10 cellular contexts compared by ENCODE assay signal in genomic region chr5:16784843-16785791, GRCh38.
DNase-seq lines count a peak whose midpoint lies in the region; ATAC-seq, FAIRE-seq and TF ChIP-seq lines count a peak whose summit lies in the region.
"Had no signal": no experiment of that assay in that cellular context is flagged by ENCODE, and none has a peak within 500 bp of the region (broad histone marks: within the 10 kb centered on the region; RNA-seq: fewer than 3 reads in every experiment).

No MANE protein-coding gene starts in this region.

- H3K9me3 ChIP-seq in tibial nerve: no peaks in the 10 kb centered on the region
- H3K9me3 ChIP-seq in HepG2 (ENCODE audit: low read length): no peaks in the 10 kb centered on the region
- H3K9me3 ChIP-seq: neutrophil had no signal

- no peak overlapping the region for H3K4me2 ChIP-seq in HepG2 (ENCODE audit: low read depth, low read length)

- H4K20me1 ChIP-seq in HepG2 (ENCODE audit: insufficient read depth, low read length): no peaks in the 10 kb centered on the region

- H2AFZ ChIP-seq in HepG2 (ENCODE audit: low read length): no peak overlapping the region

- no peak for TF ChIP-seq POLR2A in tibial nerve (IDR thresholded peaks at IDR 0.05)
- TF ChIP-seq POLR2A in HepG2 (IDR thresholded peaks at IDR 0.05; ENCODE audit: insufficient read depth in 1 of 2, low read depth in 2 of 2, low read length in 2 of 2): no peak

- CTCF ChIA-PET in WTC11 (lab: Charles Lee): interaction anchor here (0.9 to 1.4 kb wide), 3 partner anchors 200 to 405 kb away, joined by 3 to 6 read pairs (median 4); no protein-coding TSS in a partner anchor
- CTCF ChIA-PET in HepG2 (lab: Yijun Ruan, JAX; ENCODE audit: low intra/inter-chr PET ratio, low total read pairs): no interaction called here

- BruUV-seq in HepG2 (replicated peaks; lab: Mats Ljungman, UMichigan): no TSS peak

- DNase-seq in WTC11 (ENCODE audit: low spot score) (no peak), NCI-H1417 treated with DMSO at 0.1 percent for 48 hours (lab: John Stamatoyannopoulos, UW) (no peak), tibial nerve (ENCODE audit: low spot score in 2 of 2) (no peak), C1 segment of cervical spinal cord (lab: John Stamatoyannopoulos, UW) (no peak), HepG2 (ENCODE audit: low spot score) (no peak)
- peak; percentile 17 to 40 for DNase-seq in stimulated activated CD4-positive, alpha-beta T cell treated with anti-CD3 and anti-CD28 coated beads, Interleukin-12 subunit alpha, Interleukin-12 subunit beta, amount 100 ng/mL, for 24 hours (ENCODE audit: low read depth in 2 of 2)

- in situ Hi-C loops in HepG2 (cut with HindIII; ENCODE audit: extremely low pct_ligation_motif_present, low pct_unique_long_range_greater_than_20kb): no loop called here

- 73 to 85% methylated on average over 26 of the region's 26 CpGs for WGBS in tibial nerve, 2 donors
- 73% methylated on average over 25 of the region's 26 CpGs for WGBS in HepG2 (ENCODE audit: low lambda C conversion rate)

- H3K79me2 ChIP-seq in HepG2 (ENCODE audit: insufficient read depth, low read length): no peaks in the 10 kb centered on the region

- peaks cover 15% of the 10 kb centered on the region for H3K4me1 Mint-ChIP-seq in WTC11

- H3K36me3 ChIP-seq in tibial nerve (no peaks in the 10 kb centered on the region), HepG2 (replicated peaks in 1 of 2; ENCODE audit: control insufficient read depth in 1 of 2, insufficient read depth in 2 of 2, low read length in 2 of 2) (no peaks in the 10 kb centered on the region)
- H3K36me3 ChIP-seq: cardiac muscle cell, neutrophil had no signal

- H3K27ac Mint-ChIP-seq in WTC11: peak overlapping the region; percentile 35

- no peaks in the 10 kb centered on the region for H3K9me3 Mint-ChIP-seq in WTC11

- POLR2A ChIA-PET in WTC11 (lab: Charles Lee) (no interaction called here), HepG2 (lab: Yijun Ruan, JAX) (no interaction called here)

- H3K9ac ChIP-seq in HepG2 (ENCODE audit: insufficient read depth, low read depth, low read length): no peak overlapping the region

- peaks cover 6% of the 10 kb centered on the region for H3K36me3 Mint-ChIP-seq in WTC11

- H3K4me3 ChIP-seq in tibial nerve (no peak overlapping the region), HepG2 (replicated peaks in 1 of 3; ENCODE audit: insufficient read depth in 1 of 3, low read depth in 2 of 3, low read length in 3 of 3) (no peak overlapping the region)
- H3K4me3 ChIP-seq: cardiac muscle cell had no signal

- intact Hi-C loops in HepG2 (cut with micrococcal nuclease; ENCODE audit: unreplicated experiment): no loop called here

- peak; percentile 79 for ATAC-seq in GM19043 (IDR thresholded peaks at IDR 0.05; ENCODE audit: low read depth, unreplicated experiment)
- peak; percentile 93 for ATAC-seq in HG02798 (IDR thresholded peaks at IDR 0.05; ENCODE audit: poor library complexity, unreplicated experiment)
- peak; percentile 56 for ATAC-seq in WTC11
- ATAC-seq in HepG2: no peak

- peaks cover 0 to 8% (median 0%) of the 10 kb centered on the region in 4 donors for H3K4me1 ChIP-seq in tibial nerve
- peaks cover 26% of the 10 kb centered on the region for H3K4me1 ChIP-seq in HepG2 (ENCODE audit: insufficient read depth, low read length)

- TF ChIP-seq EP300 in tibial nerve (IDR thresholded peaks at IDR 0.05) (no peak), HepG2 (IDR thresholded peaks at IDR 0.05; ENCODE audit: low read depth in 2 of 2, low read length in 2 of 2) (no peak), HepG2 (CRISPR knock-in tag; IDR thresholded peaks at IDR 0.05; ENCODE audit: borderline replicate concordance) (no peak)

- H3K27me3 ChIP-seq in tibial nerve (no peaks in the 10 kb centered on the region), HepG2 (ENCODE audit: control insufficient read depth in 1 of 2, insufficient read depth in 2 of 2, low read length in 2 of 2) (no peaks in the 10 kb centered on the region)
- H3K27me3 ChIP-seq: cardiac muscle cell, neutrophil had no signal

- H3K27me3 Mint-ChIP-seq in WTC11 (ENCODE audit: low read depth): no peaks in the 10 kb centered on the region

- no peak overlapping the region for H3K4me3 Mint-ChIP-seq in WTC11

- no peak for TF ChIP-seq RAD21 in HepG2 (CRISPR knock-in tag; IDR thresholded peaks at IDR 0.05)

- no peak overlapping the region for H3K27ac ChIP-seq in tibial nerve
- H3K27ac ChIP-seq in HepG2 (ENCODE audit: extremely low read length, insufficient read depth, low read length): no peak overlapping the region
- H3K27ac ChIP-seq: cardiac muscle cell, neutrophil had no signal

- no peak for FAIRE-seq in HepG2 (lab: Jason Lieb, UNC)

- TF ChIP-seq CTCF in WTC11 (IDR thresholded peaks at IDR 0.05) (no peak), tibial nerve (IDR thresholded peaks at IDR 0.05) (no peak), HepG2 (CRISPR knock-in tag; IDR thresholded peaks at IDR 0.05) (no peak)

TF ChIP-seq in WTC11, 78 proteins besides CTCF, POLR2A, EP300 and RAD21:
- TF ChIP-seq USF2 (CRISPR knock-in tag; IDR thresholded peaks at IDR 0.05) (no peak), SMAD4 (CRISPR knock-in tag; IDR thresholded peaks at IDR 0.05) (no peak), AR (CRISPR knock-in tag; IDR thresholded peaks at IDR 0.05) (no peak)

TF ChIP-seq in HepG2, 621 proteins besides CTCF, POLR2A, EP300 and RAD21:
- TF ChIP-seq ZNF839 (CRISPR knock-in tag; IDR thresholded peaks at IDR 0.05; ENCODE audit: borderline replicate concordance): no peak
TF ChIP-seq in HepG2: peak in this region for 0.

Comparison
In these comparisons a context has a peak if more than half of its experiments do, and no peak if none do; other contexts are left out.
1. DNase-seq: peak in stimulated activated CD4-positive, alpha-beta T cell treated with anti-CD3 and anti-CD28 coated beads, Interleukin-12 subunit alpha, Interleukin-12 subunit beta, amount 100 ng/mL, for 24 hours (2 of 2); none in WTC11 (single experiment), NCI-H1417 treated with DMSO at 0.1 percent for 48 hours (single experiment), tibial nerve (0 of 2), C1 segment of cervical spinal cord (0 of 14) and HepG2 (single experiment).